ENCODE assay signal across 8 cellular contexts in the genomic region with DNA sequence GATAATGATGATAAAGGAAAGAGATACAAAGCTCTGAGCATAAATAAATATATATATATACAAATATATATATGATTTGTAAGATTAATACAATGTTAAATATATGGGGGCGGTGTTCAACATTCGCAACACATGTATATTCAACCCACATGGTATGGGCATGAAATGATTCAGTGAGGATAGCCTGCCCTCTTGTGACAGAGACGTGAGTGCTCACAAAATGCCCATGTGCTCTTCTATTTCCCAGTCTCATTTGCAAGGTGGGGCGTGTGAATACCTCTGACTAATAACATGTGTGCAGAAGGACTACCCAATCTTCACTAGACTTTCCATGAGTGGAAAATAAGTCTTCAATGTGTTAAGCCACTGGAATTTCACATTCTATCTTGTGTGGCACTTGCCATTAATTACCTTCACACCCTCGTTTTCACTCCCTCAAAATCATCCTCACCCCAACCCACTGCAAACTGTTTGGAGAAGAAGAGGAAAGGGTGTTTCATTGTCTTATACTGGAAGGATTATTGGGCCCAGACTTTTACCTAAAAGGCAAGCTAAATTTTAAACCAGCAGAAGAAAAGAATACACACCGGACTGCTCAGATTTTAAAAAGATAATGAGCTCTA. TPM values are rescaled to one million over a fixed set of nuclear protein-coding genes. Genes with fewer than 3 reads are reported as not detected.
A peak's percentile ranks its signal among the peaks of the same experiment; 100 is the strongest.
DNase-seq lines count a peak whose midpoint lies in the region; ATAC-seq and TF ChIP-seq lines count a peak whose summit lies in the region.

No MANE protein-coding gene starts in this region.

- H3K4me1 ChIP-seq in CD4-positive, CD25-positive, alpha-beta regulatory T cell (ENCODE audit: control insufficient read depth, insufficient read depth, low read length, poor library complexity, severe bottlenecking), result no peaks in the 10 kb centered on the region

- H3K27ac ChIP-seq in CD4-positive, CD25-positive, alpha-beta regulatory T cell (ENCODE audit: insufficient read depth, low read length, poor library complexity, severe bottlenecking), result no peak overlapping the region
- no peak overlapping the region for H3K27ac ChIP-seq in VCaP

- peak; percentile 52 to 73 for ATAC-seq in CD4-positive, CD25-positive, alpha-beta regulatory T cell (ENCODE audit: low read depth in 2 of 2)
- ATAC-seq in GM18519 (IDR thresholded peaks at IDR 0.05; ENCODE audit: low FRiP score, unreplicated experiment), result peak; percentile 91
- ATAC-seq in HG02973 (IDR thresholded peaks at IDR 0.05; ENCODE audit: unreplicated experiment), result peak; percentile 92

- TF ChIP-seq CTCF in VCaP (conservative IDR thresholded peaks at IDR 0.05), result peak; percentile 85
- peak; percentile 55 for TF ChIP-seq CTCF in fibroblast of pulmonary artery (IDR thresholded peaks at IDR 0.05; ENCODE audit: low read length, missing control alignments)

- no peak overlapping the region for H3K4me3 ChIP-seq in CD4-positive, CD25-positive, alpha-beta regulatory T cell (ENCODE audit: low read depth, low read length)
- no peak overlapping the region for H3K4me3 ChIP-seq in fibroblast of pulmonary artery (replicated peaks; ENCODE audit: low read depth, low read length)

- H3K27me3 ChIP-seq in CD4-positive, CD25-positive, alpha-beta regulatory T cell (ENCODE audit: control insufficient read depth, insufficient read depth, low read length), result peaks cover 9% of the 10 kb centered on the region

- H3K9me3 ChIP-seq in CD4-positive, CD25-positive, alpha-beta regulatory T cell (ENCODE audit: control insufficient read depth in 2 of 2, low read length in 2 of 2), result no peaks in the 10 kb centered on the region

- no peaks in the 10 kb centered on the region for H3K36me3 Mint-ChIP-seq in CD4-positive, CD25-positive, alpha-beta regulatory T cell

- DNase-seq in CD4-positive, CD25-positive, alpha-beta regulatory T cell, result peak; percentile 2 to 63 (median 26)
- peak; percentile 60 for DNase-seq in NCI-H1694 treated with DMSO at 0.1 percent for 48 hours (lab: John Stamatoyannopoulos, UW)
- peak; percentile 70 for DNase-seq in fibroblast of pulmonary artery (ENCODE audit: low read depth)
- peak; percentile 52 for DNase-seq in pons (ENCODE audit: low spot score)
- DNase-seq in NCI-H1048 (lab: John Stamatoyannopoulos, UW), result no peak

- no peak overlapping the region for H3K27ac Mint-ChIP-seq in CD4-positive, CD25-positive, alpha-beta regulatory T cell

- H3K27me3 Mint-ChIP-seq in CD4-positive, CD25-positive, alpha-beta regulatory T cell, result peaks cover 34% of the 10 kb centered on the region

- H3K4me1 Mint-ChIP-seq in CD4-positive, CD25-positive, alpha-beta regulatory T cell, result no peaks in the 10 kb centered on the region

- peaks cover 0 to 2% (median 0%) of the 10 kb centered on the region in 7 donors for H3K9me3 Mint-ChIP-seq in CD4-positive, CD25-positive, alpha-beta regulatory T cell

- no peaks in the 10 kb centered on the region for H3K36me3 ChIP-seq in CD4-positive, CD25-positive, alpha-beta regulatory T cell (ENCODE audit: control insufficient read depth, insufficient read depth, low read length)

- no peak overlapping the region for H3K4me3 Mint-ChIP-seq in CD4-positive, CD25-positive, alpha-beta regulatory T cell

RNA-seq across cellular contexts. Expression of a gene that starts 26.9 kb away (rescaled TPM):
- total RNA-seq in CD4-positive, CD25-positive, alpha-beta regulatory T cell, result 1.6 TPM
- polyA plus RNA-seq in CD4-positive, CD25-positive, alpha-beta regulatory T cell, result 1 to 10 TPM in 3 of 4 donors, under 1 TPM in 1; 0.85 to 6.0 (median 2.5) TPM
